ENCODE assay signal across 8 cellular contexts in the genomic region with DNA sequence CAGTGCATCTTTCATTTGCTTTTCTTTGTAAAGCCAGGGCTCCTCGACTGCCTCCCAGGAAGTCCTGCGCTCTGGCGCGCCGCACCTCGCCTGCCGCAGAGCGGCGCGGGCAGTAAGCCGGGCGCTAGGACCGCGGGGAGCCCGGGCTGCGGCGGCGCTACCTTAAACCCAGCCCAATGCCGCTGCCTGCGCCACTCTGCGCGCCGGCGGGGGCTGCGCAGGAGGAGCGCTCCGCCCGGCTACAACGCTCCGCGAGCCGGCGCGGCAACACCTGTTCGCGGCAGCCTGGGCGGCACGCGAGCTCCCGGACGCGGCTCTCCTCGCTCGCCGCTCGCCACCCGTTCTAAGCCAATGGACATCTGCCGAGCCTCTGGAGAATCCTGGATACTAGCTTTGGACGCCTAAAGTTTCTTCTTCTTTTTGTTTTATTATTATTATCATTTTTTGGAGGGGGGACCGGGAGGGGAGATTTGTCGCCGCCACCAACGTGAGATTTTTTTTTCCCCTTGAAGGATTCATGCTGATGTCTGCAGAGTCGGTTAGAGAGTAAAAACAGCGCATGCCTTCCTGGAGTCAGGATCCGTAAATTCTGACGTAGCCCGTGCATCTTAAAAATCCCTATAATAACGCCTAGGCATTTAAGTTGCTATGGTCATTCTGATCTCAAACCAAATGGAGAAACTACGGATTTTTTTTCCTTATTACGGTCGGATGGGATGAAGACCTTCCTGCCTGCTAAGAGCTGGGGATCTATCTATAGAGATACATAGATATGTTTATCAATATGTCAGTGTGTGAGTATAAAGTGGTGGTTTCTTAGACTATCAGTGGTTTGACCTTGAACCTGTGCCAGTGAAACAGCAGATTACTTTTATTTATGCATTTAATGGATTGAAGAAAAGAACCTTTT. TPM values are rescaled to one million over a fixed set of nuclear protein-coding genes. Genes with fewer than 3 reads are reported as not detected.
DNase-seq lines count a peak whose midpoint lies in the region; ATAC-seq and TF ChIP-seq lines count a peak whose summit lies in the region.

A gene (plus strand): TSS at position 191 of the 910 bp plus-strand sequence. CDS start 840 bp downstream, outside the sequence.

- peak within 1 kb of the TSS; percentile 59 for H3K4me3 ChIP-seq in AG04449 (ENCODE audit: low read depth, low read length)

- H3K27ac Mint-ChIP-seq in WTC11: peak within 1 kb of the TSS; percentile 12; the same call in 1 of the 2 replicates

- H3K4me1 Mint-ChIP-seq in WTC11: peaks cover 43% of the 10 kb centered on the region

- CTCF ChIA-PET in AG04449 (lab: Yijun Ruan, JAX): interaction anchor here (2.4 kb wide), 1 partner anchor 33 kb away, joined by 8 read pairs; no protein-coding TSS in a partner anchor
- CTCF ChIA-PET in WTC11 (lab: Charles Lee): interaction anchor here (0.7 to 5.0 kb wide), 2 partner anchors 33 to 512 kb away, joined by 3 to 22 read pairs; no protein-coding TSS in a partner anchor

- POLR2A ChIA-PET in AG04449 (lab: Yijun Ruan, JAX) (no interaction called here), WTC11 (lab: Charles Lee) (interaction anchor here (0.8 kb wide), 1 partner anchor 34 kb away, joined by 3 read pairs; no protein-coding TSS in a partner anchor)

- no peaks in the 10 kb centered on the region for H3K36me3 Mint-ChIP-seq in WTC11

- H3K4me3 Mint-ChIP-seq in WTC11: peak within 1 kb of the TSS; percentile 86

- TF ChIP-seq CTCF in AG04449 (IDR thresholded peaks at IDR 0.05; ENCODE audit: insufficient read depth, low read length, missing control alignments): no peak
- TF ChIP-seq CTCF in WTC11 (IDR thresholded peaks at IDR 0.05): no peak

- H3K9me3 Mint-ChIP-seq in WTC11: no peaks in the 10 kb centered on the region

- peaks cover 90% of the 10 kb centered on the region for H3K27me3 Mint-ChIP-seq in WTC11 (ENCODE audit: low read depth)

- DNase-seq in AG04449 (ENCODE audit: low read depth, low spot score) (peak; percentile 3), NCI-H2196 (lab: John Stamatoyannopoulos, UW; ENCODE audit: unreplicated experiment) (peak; percentile 80), WTC11 (ENCODE audit: low spot score) (peak; percentile 83), cerebellum (ENCODE audit: low spot score) (peak; percentile 88), kidney tubule cell (ENCODE audit: low spot score) (peak; percentile 87)
- DNase-seq in stimulated activated CD4-positive, alpha-beta T cell treated with anti-CD3 and anti-CD28 coated beads, Interleukin-1b, Interleukin-23, amount 100 ng/mL, for 48 hours: peak; percentile 77

- peak; percentile 64 for ATAC-seq in GM18517 (IDR thresholded peaks at IDR 0.05; ENCODE audit: unreplicated experiment)
- ATAC-seq in HG02973 (IDR thresholded peaks at IDR 0.05; ENCODE audit: unreplicated experiment): peak; percentile 70
- ATAC-seq in WTC11: peak; percentile 49

TF ChIP-seq in WTC11, 78 proteins besides CTCF, POLR2A, EP300 and RAD21 (continues in another document):
- TF ChIP-seq, protein P1, sequence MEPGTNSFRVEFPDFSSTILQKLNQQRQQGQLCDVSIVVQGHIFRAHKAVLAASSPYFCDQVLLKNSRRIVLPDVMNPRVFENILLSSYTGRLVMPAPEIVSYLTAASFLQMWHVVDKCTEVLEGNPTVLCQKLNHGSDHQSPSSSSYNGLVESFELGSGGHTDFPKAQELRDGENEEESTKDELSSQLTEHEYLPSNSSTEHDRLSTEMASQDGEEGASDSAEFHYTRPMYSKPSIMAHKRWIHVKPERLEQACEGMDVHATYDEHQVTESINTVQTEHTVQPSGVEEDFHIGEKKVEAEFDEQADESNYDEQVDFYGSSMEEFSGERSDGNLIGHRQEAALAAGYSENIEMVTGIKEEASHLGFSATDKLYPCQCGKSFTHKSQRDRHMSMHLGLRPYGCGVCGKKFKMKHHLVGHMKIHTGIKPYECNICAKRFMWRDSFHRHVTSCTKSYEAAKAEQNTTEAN (CRISPR knock-in tag; IDR thresholded peaks at IDR 0.05): peak; percentile 70; the same call in 1 of the 2 replicates
- no peak for TF ChIP-seq NFYB (CRISPR knock-in tag; conservative IDR thresholded peaks at IDR 0.05; ENCODE audit: low read depth)
- peak; percentile 63; the same call in 1 of the 2 replicates for TF ChIP-seq TEAD1 (CRISPR knock-in tag; IDR thresholded peaks at IDR 0.05)
- TF ChIP-seq, protein P2, sequence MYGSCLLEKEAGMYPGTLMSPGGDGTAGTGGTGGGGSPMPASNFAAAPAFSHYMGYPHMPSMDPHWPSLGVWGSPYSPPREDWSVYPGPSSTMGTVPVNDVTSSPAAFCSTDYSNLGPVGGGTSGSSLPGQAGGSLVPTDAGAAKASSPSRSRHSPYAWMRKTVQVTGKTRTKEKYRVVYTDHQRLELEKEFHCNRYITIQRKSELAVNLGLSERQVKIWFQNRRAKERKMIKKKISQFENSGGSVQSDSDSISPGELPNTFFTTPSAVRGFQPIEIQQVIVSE (CRISPR knock-in tag; IDR thresholded peaks at IDR 0.05; ENCODE audit: borderline replicate concordance): no peak
- no peak for TF ChIP-seq RELA (CRISPR knock-in tag; IDR thresholded peaks at IDR 0.05; ENCODE audit: borderline replicate concordance)
- TF ChIP-seq EMX1 (CRISPR knock-in tag; IDR thresholded peaks at IDR 0.05): no peak
- no peak for TF ChIP-seq FOXJ3 (CRISPR knock-in tag; IDR thresholded peaks at IDR 0.05; ENCODE audit: borderline replicate concordance)
- no peak for TF ChIP-seq ZNF671 (CRISPR knock-in tag; IDR thresholded peaks at IDR 0.05)
- TF ChIP-seq, protein P3, sequence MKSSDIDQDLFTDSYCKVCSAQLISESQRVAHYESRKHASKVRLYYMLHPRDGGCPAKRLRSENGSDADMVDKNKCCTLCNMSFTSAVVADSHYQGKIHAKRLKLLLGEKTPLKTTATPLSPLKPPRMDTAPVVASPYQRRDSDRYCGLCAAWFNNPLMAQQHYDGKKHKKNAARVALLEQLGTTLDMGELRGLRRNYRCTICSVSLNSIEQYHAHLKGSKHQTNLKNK (CRISPR knock-in tag; IDR thresholded peaks at IDR 0.05): no peak
- TF ChIP-seq ZNF423 (CRISPR knock-in tag; IDR thresholded peaks at IDR 0.05): peak; percentile 68
- TF ChIP-seq, protein P4, sequence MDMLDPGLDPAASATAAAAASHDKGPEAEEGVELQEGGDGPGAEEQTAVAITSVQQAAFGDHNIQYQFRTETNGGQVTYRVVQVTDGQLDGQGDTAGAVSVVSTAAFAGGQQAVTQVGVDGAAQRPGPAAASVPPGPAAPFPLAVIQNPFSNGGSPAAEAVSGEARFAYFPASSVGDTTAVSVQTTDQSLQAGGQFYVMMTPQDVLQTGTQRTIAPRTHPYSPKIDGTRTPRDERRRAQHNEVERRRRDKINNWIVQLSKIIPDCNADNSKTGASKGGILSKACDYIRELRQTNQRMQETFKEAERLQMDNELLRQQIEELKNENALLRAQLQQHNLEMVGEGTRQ (CRISPR knock-in tag; IDR thresholded peaks at IDR 0.05): no peak
- 0 out of 2 replicates have a peak, but pooled peaks have one; percentile 53 for TF ChIP-seq PRRX2 (CRISPR knock-in tag; IDR thresholded peaks at IDR 0.05)
- no peak for TF ChIP-seq GTF2I (CRISPR knock-in tag; conservative IDR thresholded peaks at IDR 0.05)
- TF ChIP-seq, protein P5, sequence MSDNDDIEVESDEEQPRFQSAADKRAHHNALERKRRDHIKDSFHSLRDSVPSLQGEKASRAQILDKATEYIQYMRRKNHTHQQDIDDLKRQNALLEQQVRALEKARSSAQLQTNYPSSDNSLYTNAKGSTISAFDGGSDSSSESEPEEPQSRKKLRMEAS (CRISPR knock-in tag; IDR thresholded peaks at IDR 0.05): no peak; the same call in 1 of the 2 replicates
- TF ChIP-seq FOXK1 (CRISPR knock-in tag; IDR thresholded peaks at IDR 0.05): peak; percentile 81
- TF ChIP-seq ESRRA (CRISPR knock-in tag; IDR thresholded peaks at IDR 0.05; ENCODE audit: borderline replicate concordance): no peak
- TF ChIP-seq ZNF219 (CRISPR knock-in tag; IDR thresholded peaks at IDR 0.05; ENCODE audit: borderline replicate concordance): no peak
- no peak for TF ChIP-seq RORB (CRISPR knock-in tag; IDR thresholded peaks at IDR 0.05)
- TF ChIP-seq, protein P6, sequence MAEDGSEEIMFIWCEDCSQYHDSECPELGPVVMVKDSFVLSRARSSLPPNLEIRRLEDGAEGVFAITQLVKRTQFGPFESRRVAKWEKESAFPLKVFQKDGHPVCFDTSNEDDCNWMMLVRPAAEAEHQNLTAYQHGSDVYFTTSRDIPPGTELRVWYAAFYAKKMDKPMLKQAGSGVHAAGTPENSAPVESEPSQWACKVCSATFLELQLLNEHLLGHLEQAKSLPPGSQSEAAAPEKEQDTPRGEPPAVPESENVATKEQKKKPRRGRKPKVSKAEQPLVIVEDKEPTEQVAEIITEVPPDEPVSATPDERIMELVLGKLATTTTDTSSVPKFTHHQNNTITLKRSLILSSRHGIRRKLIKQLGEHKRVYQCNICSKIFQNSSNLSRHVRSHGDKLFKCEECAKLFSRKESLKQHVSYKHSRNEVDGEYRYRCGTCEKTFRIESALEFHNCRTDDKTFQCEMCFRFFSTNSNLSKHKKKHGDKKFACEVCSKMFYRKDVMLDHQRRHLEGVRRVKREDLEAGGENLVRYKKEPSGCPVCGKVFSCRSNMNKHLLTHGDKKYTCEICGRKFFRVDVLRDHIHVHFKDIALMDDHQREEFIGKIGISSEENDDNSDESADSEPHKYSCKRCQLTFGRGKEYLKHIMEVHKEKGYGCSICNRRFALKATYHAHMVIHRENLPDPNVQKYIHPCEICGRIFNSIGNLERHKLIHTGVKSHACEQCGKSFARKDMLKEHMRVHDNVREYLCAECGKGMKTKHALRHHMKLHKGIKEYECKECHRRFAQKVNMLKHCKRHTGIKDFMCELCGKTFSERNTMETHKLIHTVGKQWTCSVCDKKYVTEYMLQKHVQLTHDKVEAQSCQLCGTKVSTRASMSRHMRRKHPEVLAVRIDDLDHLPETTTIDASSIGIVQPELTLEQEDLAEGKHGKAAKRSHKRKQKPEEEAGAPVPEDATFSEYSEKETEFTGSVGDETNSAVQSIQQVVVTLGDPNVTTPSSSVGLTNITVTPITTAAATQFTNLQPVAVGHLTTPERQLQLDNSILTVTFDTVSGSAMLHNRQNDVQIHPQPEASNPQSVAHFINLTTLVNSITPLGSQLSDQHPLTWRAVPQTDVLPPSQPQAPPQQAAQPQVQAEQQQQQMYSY (CRISPR knock-in tag; IDR thresholded peaks at IDR 0.05): no peak
- no peak for TF ChIP-seq ZNF416 (CRISPR knock-in tag; IDR thresholded peaks at IDR 0.05)
- TF ChIP-seq, protein P7, sequence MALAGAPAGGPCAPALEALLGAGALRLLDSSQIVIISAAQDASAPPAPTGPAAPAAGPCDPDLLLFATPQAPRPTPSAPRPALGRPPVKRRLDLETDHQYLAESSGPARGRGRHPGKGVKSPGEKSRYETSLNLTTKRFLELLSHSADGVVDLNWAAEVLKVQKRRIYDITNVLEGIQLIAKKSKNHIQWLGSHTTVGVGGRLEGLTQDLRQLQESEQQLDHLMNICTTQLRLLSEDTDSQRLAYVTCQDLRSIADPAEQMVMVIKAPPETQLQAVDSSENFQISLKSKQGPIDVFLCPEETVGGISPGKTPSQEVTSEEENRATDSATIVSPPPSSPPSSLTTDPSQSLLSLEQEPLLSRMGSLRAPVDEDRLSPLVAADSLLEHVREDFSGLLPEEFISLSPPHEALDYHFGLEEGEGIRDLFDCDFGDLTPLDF (CRISPR knock-in tag; IDR thresholded peaks at IDR 0.05): no peak

RNA-seq across cellular contexts. Expression of the gene that starts here (rescaled TPM):
- total RNA-seq in WTC11 (2021): 0.25 to 0.27 TPM (median 0.26 TPM) in 3 replicates
- 21.1 TPM for total RNA-seq in cerebellum

Comparison
In these comparisons a context has a peak if more than half of its experiments do, and no peak if none do; other contexts are left out.
1. Peak in every context shown above with its lines: DNase-seq, ATAC-seq and H3K4me3 ChIP-seq.
2. RNA of the gene that starts here (total RNA-seq): 21.1 TPM in cerebellum (single experiment); 0.25 to 0.27 TPM in WTC11; every median in the first group is over 10 times any median in the second.
3. Peak in DNase-seq and ATAC-seq in WTC11; RNA of the gene not detected or under 1 TPM.
4. DNase-seq: peak in every context shown above with its lines; median percentile 88 in cerebellum; 87 in kidney tubule cell; 83 in WTC11; 80 in NCI-H2196; 77 in stimulated activated CD4-positive, alpha-beta T cell treated with anti-CD3 and anti-CD28 coated beads, Interleukin-1b, Interleukin-23, amount 100 ng/mL, for 48 hours; 3 in AG04449.